8 cellular contexts compared by ENCODE assay signal in genomic region chr5:50958852-50959457, GRCh38.
DNase-seq lines count a peak whose midpoint lies in the region; ATAC-seq and TF ChIP-seq lines count a peak whose summit lies in the region.

No MANE protein-coding gene starts in this region.

- H3K27ac ChIP-seq in osteoblast (ENCODE audit: low read depth, low read length): no peak overlapping the region

- H3K27me3 ChIP-seq in endocrine pancreas (ENCODE audit: control insufficient read depth, insufficient read depth, low read length): no peaks in the 10 kb centered on the region
- peaks cover 8% of the 10 kb centered on the region for H3K27me3 ChIP-seq in osteoblast (ENCODE audit: insufficient read depth, low read length)

- H3K79me2 ChIP-seq in osteoblast (ENCODE audit: insufficient read depth, low read length): no peaks in the 10 kb centered on the region

- H3K9ac ChIP-seq in endocrine pancreas (ENCODE audit: control insufficient read depth, insufficient read depth, low read length): no peak overlapping the region

- H3K4me3 ChIP-seq in endocrine pancreas (ENCODE audit: control insufficient read depth, insufficient read depth, low read length) (peak overlapping the region; percentile 0), osteoblast (ENCODE audit: insufficient read depth, low read length) (no peak overlapping the region)

- peak; percentile 41 for ATAC-seq in HG02588 (IDR thresholded peaks at IDR 0.05; ENCODE audit: unreplicated experiment)
- no peak for ATAC-seq in GM18519 (IDR thresholded peaks at IDR 0.05; ENCODE audit: low FRiP score, unreplicated experiment)
- ATAC-seq in HG02884 (IDR thresholded peaks at IDR 0.05; ENCODE audit: unreplicated experiment): no peak

- no peak overlapping the region for H2AFZ ChIP-seq in osteoblast (ENCODE audit: low read length)

- peak; percentile 57 for TF ChIP-seq CTCF in osteoblast (IDR thresholded peaks at IDR 0.05; ENCODE audit: extremely low read depth, low read depth, low read length)

- H4K20me1 ChIP-seq in osteoblast (ENCODE audit: insufficient read depth, low read length): no peaks in the 10 kb centered on the region

- no peaks in the 10 kb centered on the region for H3K9me3 ChIP-seq in endocrine pancreas (ENCODE audit: control insufficient read depth, low read length)
- H3K9me3 ChIP-seq in osteoblast (ENCODE audit: low read depth, low read length): no peaks in the 10 kb centered on the region

- H3K4me1 ChIP-seq in endocrine pancreas (ENCODE audit: control insufficient read depth, insufficient read depth, low read length): peaks cover 18% of the 10 kb centered on the region
- H3K4me1 ChIP-seq in osteoblast (ENCODE audit: insufficient read depth, low read length): peaks cover 8% of the 10 kb centered on the region

- H3K4me2 ChIP-seq in osteoblast (ENCODE audit: insufficient read depth, low read length): no peak overlapping the region

- H3K36me3 ChIP-seq in endocrine pancreas (ENCODE audit: control insufficient read depth, insufficient read depth, low read length) (no peaks in the 10 kb centered on the region), osteoblast (ENCODE audit: insufficient read depth, low read length) (no peaks in the 10 kb centered on the region)

- DNase-seq in NCI-H510A treated with DMSO at 0.1 percent for 48 hours (lab: John Stamatoyannopoulos, UW) (peak; percentile 33), NCI-H510A (lab: John Stamatoyannopoulos, UW) (no peak), NCI-H82 treated with DMSO at 0.1 percent for 48 hours (lab: John Stamatoyannopoulos, UW; ENCODE audit: unreplicated experiment) (peak; percentile 15), osteoblast (ENCODE audit: insufficient read length, low spot score, missing footprints) (no peak)

Comparison
In these comparisons a context has a peak if more than half of its experiments do, and no peak if none do; other contexts are left out.
1. DNase-seq: peak in NCI-H510A treated with DMSO at 0.1 percent for 48 hours (single experiment) and NCI-H82 treated with DMSO at 0.1 percent for 48 hours (single experiment); none in NCI-H510A (single experiment) and osteoblast (single experiment).